24 cellular contexts compared by ENCODE assay signal in the genomic region with DNA sequence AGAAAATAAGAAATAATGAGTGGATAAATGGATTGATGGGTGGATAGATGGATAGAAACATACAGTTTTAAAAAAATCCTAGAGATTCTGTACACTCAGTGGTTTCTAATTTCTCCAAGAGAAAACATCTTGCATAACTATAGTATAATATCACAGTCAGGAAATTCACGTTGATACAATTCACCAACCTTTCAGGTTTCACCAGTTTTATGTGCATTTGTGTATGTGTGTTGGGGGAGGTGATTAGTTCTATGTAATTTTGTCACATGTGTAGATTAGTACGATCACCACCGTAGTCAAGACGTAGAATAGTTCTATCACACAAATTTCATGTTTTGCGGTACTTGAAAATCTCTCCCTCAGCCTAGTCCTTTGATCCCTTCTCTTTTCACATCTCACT.
"Had no signal": no experiment of that assay in that cellular context is flagged by ENCODE, and none has a peak within 500 bp of the region (broad histone marks: within the 10 kb centered on the region; RNA-seq: fewer than 3 reads in every experiment).

No MANE protein-coding gene starts in this region.

- H3K9ac ChIP-seq: neural progenitor cell, parathyroid adenoma had no signal

- H2AFZ ChIP-seq: neural progenitor cell, parathyroid adenoma had no signal

- H3K27me3 ChIP-seq: neural progenitor cell, ovary, right lobe of liver, sigmoid colon, stomach, thyroid gland, tibial nerve, upper lobe of left lung, vagina had no signal

- ATAC-seq: psoas muscle; right cardiac atrium; right lobe of liver; stimulated activated effector memory CD8-positive, alpha-beta T cell treated with anti-CD3 and anti-CD28 coated beads, Interleukin-12 subunit alpha, Interleukin-12 subunit beta, amount 100 ng/mL, for 72 hours; stimulated activated naive B cell treated with anti-CD40 and anti-IgM and Interleukin-4, amounts not matched to agents 10 μg/mL and 1 μg/mL and 100 μg/mL, for 72 hours had no signal

- H3K4me1 ChIP-seq: neural progenitor cell, parathyroid adenoma, psoas muscle, right lobe of liver, sigmoid colon, stomach, thyroid gland, tibial nerve, upper lobe of left lung, vagina had no signal

- H3K36me3 ChIP-seq: neural progenitor cell, ovary, right lobe of liver, sigmoid colon, stomach, thoracic aorta, thyroid gland, tibial nerve, upper lobe of left lung, vagina had no signal

- H3K79me2 ChIP-seq: parathyroid adenoma had no signal

- FAIRE-seq: small intestine, urothelium cell line had no signal

- H3K4me3 ChIP-seq: neural progenitor cell, ovary, psoas muscle, right lobe of liver, sigmoid colon, stomach, thoracic aorta, thyroid gland, tibial nerve, upper lobe of left lung, vagina had no signal

- H3K4me2 ChIP-seq: neural progenitor cell had no signal

- H3K27ac ChIP-seq: neural progenitor cell, ovary, parathyroid adenoma, psoas muscle, right lobe of liver, sigmoid colon, stomach, thoracic aorta, thyroid gland, tibial nerve, upper lobe of left lung, vagina had no signal

- DNase-seq: occipital lobe; ovary; posterior cingulate gyrus; psoas muscle; right cardiac atrium; right lobe of liver; sigmoid colon; small intestine; stimulated activated CD4-positive, alpha-beta T cell treated with anti-CD3 and anti-CD28 coated beads, Interleukin-15, amount 100 ng/mL, for 24 hours; stimulated activated CD4-positive, alpha-beta T cell treated with anti-CD3 and anti-CD28 coated beads, Interleukin-2, amount 100 ng/mL, for 24 hours; stimulated activated CD4-positive, alpha-beta T cell treated with anti-CD3 and anti-CD28 coated beads, Interleukin-2, amount 100 ng/mL, for 48 hours; stimulated activated CD4-positive, alpha-beta T cell treated with anti-CD3 and anti-CD28 coated beads, Interleukin-4, amount 100 ng/mL, for 24 hours; stimulated activated naive B cell treated with anti-CD40 and anti-IgM and Interleukin-4, amounts not matched to agents 10 μg/mL and 1 μg/mL and 100 μg/mL, for 72 hours; stimulated activated naive CD4-positive, alpha-beta T cell treated with Interleukin-2 at 50 U/mL for 16 hours; stomach; thyroid gland; upper lobe of left lung had no signal

- H3K9me3 ChIP-seq: ovary, psoas muscle, right lobe of liver, sigmoid colon, thoracic aorta, thyroid gland, upper lobe of left lung, vagina had no signal
